Comparison of ENCODE assay signal across 21 cellular contexts in the genomic region with DNA sequence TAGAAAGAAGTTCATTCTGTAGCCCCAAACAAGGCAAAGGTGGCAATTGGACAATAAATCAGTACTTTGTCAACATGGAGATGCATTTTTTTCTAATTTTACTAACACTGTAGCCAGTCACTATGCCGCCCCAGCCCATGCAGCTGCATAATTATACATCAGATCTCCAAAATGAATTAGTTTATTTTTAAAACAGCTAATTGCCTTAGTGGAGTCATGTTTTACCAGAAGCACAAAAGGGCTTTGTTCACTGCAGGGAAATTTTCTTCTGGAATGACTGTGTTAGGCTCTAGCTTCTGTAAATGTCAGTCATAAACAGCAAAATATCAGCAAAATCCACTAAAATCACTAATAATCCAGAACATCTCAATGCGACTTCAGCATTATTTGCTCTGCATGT. TPM values are rescaled to one million over a fixed set of nuclear protein-coding genes. Genes with fewer than 3 reads are reported as not detected.
DNase-seq lines count a peak whose midpoint lies in the region; FAIRE-seq and TF ChIP-seq lines count a peak whose summit lies in the region.
"Had no signal": no experiment of that assay in that cellular context is flagged by ENCODE, and none has a peak within 500 bp of the region (broad histone marks: within the 10 kb centered on the region; RNA-seq: fewer than 3 reads in every experiment).

No MANE protein-coding gene starts in this region.

- peaks cover 3 to 5% of the 10 kb centered on the region in 2 donors for H3K4me1 ChIP-seq in uterus
- H3K4me1 ChIP-seq: A549, BLaER1, SJSA1 had no signal

- no peak for TF ChIP-seq CTCF in uterus (IDR thresholded peaks at IDR 0.05)

- no peak for TF ChIP-seq POLR2A in uterus (IDR thresholded peaks at IDR 0.05)

- intact Hi-C loops in uterus (cut with DNase I; ENCODE audit: low total_unique reads), result no loop called here

- peak; percentile 44 for DNase-seq in COLO829 (ENCODE audit: low spot score)
- peak; percentile 57 for DNase-seq in NCI-H69 (lab: John Stamatoyannopoulos, UW)
- DNase-seq in frontal cortex (ENCODE audit: low spot score in 2 of 2), result no peak
- DNase-seq in putamen (ENCODE audit: low spot score), result peak; percentile 71
- no peak for DNase-seq in uterus
- no peak for DNase-seq in T-helper 9 cell
- no peak for DNase-seq in CD1c-positive myeloid dendritic cell (ENCODE audit: extremely low spot score)
- DNase-seq: CD8-positive, alpha-beta T cell; H9; Kasumi-1; MG63; NCI-H1092; NCI-H187 treated with DMSO at 0.1 percent for 48 hours; NCI-H345; NCI-H524 treated with DMSO at 0.1 percent for 48 hours had no signal

- no peaks in the 10 kb centered on the region for H3K9me3 ChIP-seq in uterus
- H3K9me3 ChIP-seq: A549, BLaER1, MG63, SJSA1 had no signal

- H3K27ac ChIP-seq in uterus, result no peak overlapping the region
- H3K27ac ChIP-seq: A549, BLaER1, SJSA1 had no signal

- H3K27me3 ChIP-seq in uterus, result no peaks in the 10 kb centered on the region
- H3K27me3 ChIP-seq: BLaER1, MG63 had no signal

- no peaks in the 10 kb centered on the region for H3K36me3 ChIP-seq in uterus
- H3K36me3 ChIP-seq: BLaER1, MG63, SJSA1 had no signal

- peak; percentile 8 for FAIRE-seq in frontal cortex (lab: Jason Lieb, UNC)
- FAIRE-seq: A549, D721Med, GM12891, GM18507 had no signal

- no peak overlapping the region for H3K4me3 ChIP-seq in uterus
- H3K4me3 ChIP-seq: A549, BLaER1, MG63, SJSA1 had no signal

RNA-seq across cellular contexts. Expression of a gene that starts 20.1 kb away (rescaled TPM):
- 117 TPM for total RNA-seq in frontal cortex
- total RNA-seq in uterus, result 10 to 100 TPM; 54.8 to 96.2 (median 87.2) TPM

Comparison
In these comparisons a context has a peak if more than half of its experiments do, and no peak if none do; other contexts are left out.
1. DNase-seq: peak in COLO829 (single experiment), NCI-H69 (single experiment) and putamen (single experiment); none in frontal cortex (0 of 2), uterus (0 of 2), T-helper 9 cell (single experiment) and CD1c-positive myeloid dendritic cell (single experiment).